8 cellular contexts compared by ENCODE assay signal in genomic region chr7:38178004-38178694, GRCh38.
A peak's percentile ranks its signal among the peaks of the same experiment; 100 is the strongest.
DNase-seq lines count a peak whose midpoint lies in the region; ATAC-seq and TF ChIP-seq lines count a peak whose summit lies in the region.

Gene STARD3NL, plus strand, starts transcription at chr7:38178245. Its CDS starts 29,260 bp downstream, at chr7:38207505.

- H3K9me3 Mint-ChIP-seq in central memory CD8-positive, alpha-beta T cell: no peaks in the 10 kb centered on the region

- DNase-seq in AG09319 (ENCODE audit: extremely low read depth, low read depth): peak; percentile 100
- DNase-seq in NCI-H446 (lab: John Stamatoyannopoulos, UW): peak; percentile 99 to 100
- DNase-seq in activated CD4-positive, CD25-positive, alpha-beta regulatory T cell treated with anti-CD3 and anti-CD28 coated beads, Interleukin-2, amount 50 U/mL, for 16 hours (ENCODE audit: low read depth, low spot score): peak; percentile 80
- peak; percentile 65 to 83 for DNase-seq in central memory CD8-positive, alpha-beta T cell (ENCODE audit: low spot score in 2 of 2)
- DNase-seq in iris pigment epithelial cell (ENCODE audit: low read depth): peak; percentile 100
- DNase-seq in stimulated activated CD4-positive, alpha-beta T cell treated with anti-CD3 and anti-CD28 coated beads, Interleukin-12 subunit alpha, Interleukin-12 subunit beta, amount 100 ng/mL, for 24 hours (ENCODE audit: low read depth in 2 of 2): peak; percentile 80 to 81

- peaks cover 13% of the 10 kb centered on the region for H3K36me3 Mint-ChIP-seq in central memory CD8-positive, alpha-beta T cell (ENCODE audit: insufficient read depth)

- ATAC-seq in GM19025 (IDR thresholded peaks at IDR 0.05; ENCODE audit: low read depth, unreplicated experiment) (peak; percentile 99), HG03342 (IDR thresholded peaks at IDR 0.05; ENCODE audit: unreplicated experiment) (peak; percentile 99)
- ATAC-seq in central memory CD8-positive, alpha-beta T cell (replicated peaks; ENCODE audit: extremely low read depth, poor library complexity, severe bottlenecking): peak; percentile 97

- H3K4me3 Mint-ChIP-seq in central memory CD8-positive, alpha-beta T cell: peak within 1 kb of the TSS; percentile 98

- H3K27ac Mint-ChIP-seq in central memory CD8-positive, alpha-beta T cell (ENCODE audit: low read depth): peak within 1 kb of the TSS; percentile 94

- peaks cover 34% of the 10 kb centered on the region for H3K4me1 Mint-ChIP-seq in central memory CD8-positive, alpha-beta T cell

- peaks cover 18% of the 10 kb centered on the region for H3K27me3 Mint-ChIP-seq in central memory CD8-positive, alpha-beta T cell

- no peak for TF ChIP-seq CTCF in AG09319 (IDR thresholded peaks at IDR 0.05; ENCODE audit: low read depth, low read length)

Comparison
In these comparisons a context has a peak if more than half of its experiments do, and no peak if none do; other contexts are left out.
1. Peak in every context shown above with its lines: DNase-seq and ATAC-seq.